6 cellular contexts compared by ENCODE assay signal in genomic region chr1:228164561-228165371, GRCh38. TPM values are rescaled to one million over a fixed set of nuclear protein-coding genes. Genes with fewer than 3 reads are reported as not detected.
DNase-seq lines count a peak whose midpoint lies in the region; ATAC-seq lines count a peak whose summit lies in the region.

No MANE protein-coding gene starts in this region.

- H3K9me3 ChIP-seq in SK-N-MC (ENCODE audit: low read depth, low read length) = no peaks in the 10 kb centered on the region

- H3K27ac Mint-ChIP-seq in immature natural killer cell = peak overlapping the region; percentile 88 to 99 (median 96)

- no peaks in the 10 kb centered on the region for H3K36me3 Mint-ChIP-seq in immature natural killer cell

- H3K9ac ChIP-seq in SK-N-MC (ENCODE audit: insufficient read length) = peak overlapping the region; percentile 85

- DNase-seq in SK-N-MC (ENCODE audit: low read depth, low spot score) (no peak), immature natural killer cell (no peak), NCI-H2081 (lab: John Stamatoyannopoulos, UW) (no peak), HCEC 1CT (no peak)

- H3K4me3 ChIP-seq in SK-N-MC = peak overlapping the region; percentile 88

- H3K27ac ChIP-seq in SK-N-MC = peak overlapping the region; percentile 79; the same call in 1 of the 2 replicates

- no peaks in the 10 kb centered on the region for H3K36me3 ChIP-seq in SK-N-MC (ENCODE audit: insufficient read depth, low read length)

- H3K4me1 Mint-ChIP-seq in immature natural killer cell = peaks cover 20 to 29% of the 10 kb centered on the region in 2 donors

- H3K27me3 Mint-ChIP-seq in immature natural killer cell (ENCODE audit: low read depth in 3 of 3) = peaks cover 4 to 13% (median 10%) of the 10 kb centered on the region in 3 donors

- peak; percentile 0 for ATAC-seq in GM21515 (IDR thresholded peaks at IDR 0.05; ENCODE audit: unreplicated experiment)
- no peak for ATAC-seq in GM21786 (IDR thresholded peaks at IDR 0.05; ENCODE audit: unreplicated experiment)

- H3K9me3 Mint-ChIP-seq in immature natural killer cell = no peaks in the 10 kb centered on the region

- H3K4me3 Mint-ChIP-seq in immature natural killer cell = peak overlapping the region; percentile 89 to 96 (median 91)

RNA-seq across cellular contexts. Expression of gene IBA57, which starts 0.8 kb away (rescaled TPM):
- polyA plus RNA-seq in immature natural killer cell = 1 to 10 TPM; 2.0 to 4.4 (median 2.0) TPM

RNA-seq across cellular contexts. Expression of gene GJC2, which starts 15.0 kb away (rescaled TPM):
- polyA plus RNA-seq in immature natural killer cell = not detected

RNA-seq across cellular contexts. Expression of gene GUK1, which starts 24.7 kb away (rescaled TPM):
- 100 to 1,000 TPM; 516 to 803 (median 763) TPM for polyA plus RNA-seq in immature natural killer cell

RNA-seq across cellular contexts. Expression of gene OBSCN, which starts 43.1 kb away (rescaled TPM):
- polyA plus RNA-seq in immature natural killer cell = 1 to 10 TPM in 1 of 3 donors, under 1 TPM in 1, not detected in 1; 0.19 to 1.9 TPM

RNA-seq across cellular contexts. Expression of gene MRPL55, which starts 55.7 kb away (rescaled TPM):
- polyA plus RNA-seq in immature natural killer cell = 100 to 1,000 TPM; 125 to 230 (median 129) TPM
